In the genomic region with DNA sequence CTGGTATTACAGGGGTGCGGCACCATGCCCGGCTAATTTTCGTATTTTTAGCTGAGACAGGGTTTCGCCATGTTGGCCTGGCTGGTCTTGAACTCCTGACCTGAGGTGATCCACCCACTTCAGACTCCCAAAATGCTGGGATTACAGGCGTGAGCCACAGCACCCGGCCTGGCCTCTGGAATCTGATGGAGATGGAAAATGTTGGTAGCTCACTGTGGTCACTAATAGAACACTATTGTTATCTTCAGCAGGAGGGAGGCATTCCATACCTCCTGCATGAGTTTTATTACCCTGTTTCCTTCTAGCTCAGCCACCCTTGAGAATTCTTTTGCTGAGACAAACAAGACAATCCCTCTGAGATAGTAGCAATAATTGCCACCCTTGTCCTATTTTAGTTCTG, we compare ENCODE assay signal across 21 cellular contexts.
A peak's percentile ranks its signal among the peaks of the same experiment; 100 is the strongest.
DNase-seq lines count a peak whose midpoint lies in the region; ATAC-seq and TF ChIP-seq lines count a peak whose summit lies in the region.
"Had no signal": no experiment of that assay in that cellular context is flagged by ENCODE, and none has a peak within 500 bp of the region (broad histone marks: within the 10 kb centered on the region; RNA-seq: fewer than 3 reads in every experiment).

No MANE protein-coding gene starts in this region.

- H3K27me3 Mint-ChIP-seq in HFFc6 (ENCODE audit: insufficient read depth): no peaks in the 10 kb centered on the region; the same call in 1 of the 2 replicates

- H3K9me3 Mint-ChIP-seq in HFFc6: peaks cover 4% of the 10 kb centered on the region; the same call in 1 of the 2 replicates
- H3K9me3 Mint-ChIP-seq: activated naive CD4-positive, alpha-beta T cell treated with anti-CD3 and anti-CD28 coated beads for 36 hours; effector memory CD8-positive, alpha-beta T cell; stimulated activated memory B cell treated with anti-CD40 and anti-IgM and Interleukin-4, amounts not matched to agents 10 μg/mL and 1 μg/mL and 100 μg/mL, for 72 hours; T-helper 2 cell treated with Interferon-gamma antibody and Interleukin-4, amounts not matched to agents 5 μg/mL and 100 μg/mL, for 36 hours had no signal

- H3K79me1 ChIP-seq in neuronal stem cell (ENCODE audit: low read depth, low read length): peaks cover 2% of the 10 kb centered on the region

- peaks cover 0 to 13% of the 10 kb centered on the region in 2 donors for H3K9me3 ChIP-seq in neuronal stem cell (replicated peaks in 1 of 2; ENCODE audit: control insufficient read depth in 2 of 2, insufficient read depth in 1 of 2, low read depth in 1 of 2, low read length in 2 of 2)
- H3K9me3 ChIP-seq: breast epithelium, ovary, upper lobe of left lung had no signal

- H3K4me3 ChIP-seq in brain microvascular endothelial cell (ENCODE audit: low read depth, low read length) (no peak overlapping the region), neuronal stem cell (ENCODE audit: low read length in 2 of 2) (no peak overlapping the region)
- H3K4me3 ChIP-seq: breast epithelium, ovary, upper lobe of left lung had no signal

- H3K36me3 ChIP-seq in brain microvascular endothelial cell (replicated peaks) (no peaks in the 10 kb centered on the region), neuronal stem cell (replicated peaks in 1 of 2; ENCODE audit: control insufficient read depth in 2 of 2, insufficient read depth in 2 of 2, low read length in 2 of 2) (peaks cover 0 to 14% of the 10 kb centered on the region in 2 donors)
- H3K36me3 ChIP-seq: breast epithelium, ovary, upper lobe of left lung had no signal

- TF ChIP-seq CTCF in HFFc6 (IDR thresholded peaks at IDR 0.05): no peak
- TF ChIP-seq CTCF in brain microvascular endothelial cell (IDR thresholded peaks at IDR 0.05; ENCODE audit: low read depth, low read length, missing control alignments): no peak

- no peak overlapping the region for H2BK15ac ChIP-seq in neuronal stem cell (ENCODE audit: low read length)

- H2AK5ac ChIP-seq in neuronal stem cell (ENCODE audit: low read depth, low read length): no peak overlapping the region

- no peak overlapping the region for H3K9ac ChIP-seq in neuronal stem cell (ENCODE audit: low read depth, low read length, poor library complexity)

- no peak overlapping the region for H3K23ac ChIP-seq in neuronal stem cell (ENCODE audit: low read depth, low read length, poor library complexity)

- no peak overlapping the region for H3K14ac ChIP-seq in neuronal stem cell (ENCODE audit: low read length)

- H2BK12ac ChIP-seq in neuronal stem cell (ENCODE audit: low read length): no peak overlapping the region

- no CpG with 5 or more reads among the region's 6 CpGs for WGBS in neuronal stem cell (ENCODE audit: extremely low coverage in 2 of 2, insufficient read length in 2 of 2, insufficient replicate concordance in 1 of 2), 2 donors

- H3K27ac Mint-ChIP-seq in HFFc6: peak overlapping the region; percentile 60
- H3K27ac Mint-ChIP-seq: activated CD4-positive, alpha-beta T cell treated with anti-CD3 and anti-CD28 coated beads, Interleukin-2, amount 10 ng/mL, durations not matched to agents 24 days and 14 days; activated naive CD4-positive, alpha-beta T cell treated with anti-CD3 and anti-CD28 coated beads for 36 hours; effector memory CD8-positive, alpha-beta T cell; stimulated activated memory B cell treated with anti-CD40 and anti-IgM and Interleukin-4, amounts not matched to agents 10 μg/mL and 1 μg/mL and 100 μg/mL, for 72 hours; T-helper 2 cell treated with Interferon-gamma antibody and Interleukin-4, amounts not matched to agents 5 μg/mL and 100 μg/mL, for 36 hours had no signal

- no peak overlapping the region for H3K18ac ChIP-seq in neuronal stem cell (ENCODE audit: low read length)

- H3K4me1 ChIP-seq in neuronal stem cell (ENCODE audit: control insufficient read depth in 2 of 2, insufficient read depth in 1 of 2, low read depth in 1 of 2, low read length in 2 of 2): peaks cover 7 to 15% of the 10 kb centered on the region in 2 donors
- H3K4me1 ChIP-seq: breast epithelium, upper lobe of left lung had no signal

- no peak overlapping the region for H2BK120ac ChIP-seq in neuronal stem cell (ENCODE audit: low read depth, low read length)

- H2AFZ ChIP-seq in neuronal stem cell (ENCODE audit: low read length): no peak overlapping the region

- H4K91ac ChIP-seq in neuronal stem cell (ENCODE audit: low read depth, low read length, poor library complexity): no peak overlapping the region

- no peak overlapping the region for H3K4ac ChIP-seq in neuronal stem cell (ENCODE audit: low read length)

- ATAC-seq in HG02884 (IDR thresholded peaks at IDR 0.05; ENCODE audit: unreplicated experiment) (no peak), HG03175 (IDR thresholded peaks at IDR 0.05; ENCODE audit: unreplicated experiment) (no peak)
- ATAC-seq: effector memory CD8-positive, alpha-beta T cell; Right ventricle myocardium inferior; stimulated activated memory B cell treated with anti-CD40 and anti-IgM and Interleukin-4, amounts not matched to agents 10 μg/mL and 1 μg/mL and 100 μg/mL, for 72 hours had no signal

- peaks cover 61% of the 10 kb centered on the region for H3K4me1 Mint-ChIP-seq in HFFc6 (ENCODE audit: low read depth)

- no peak overlapping the region for H3K4me2 ChIP-seq in neuronal stem cell (ENCODE audit: insufficient read depth, low read length, poor library complexity, severe bottlenecking)

- H3K27me3 ChIP-seq in brain microvascular endothelial cell (replicated peaks) (no peaks in the 10 kb centered on the region), neuronal stem cell (ENCODE audit: control insufficient read depth in 3 of 3, insufficient read depth in 3 of 3, low read depth in 1 of 3, low read length in 3 of 3) (no peaks in the 10 kb centered on the region)
- H3K27me3 ChIP-seq: breast epithelium, ovary, upper lobe of left lung had no signal

- H3K36me3 Mint-ChIP-seq in HFFc6 (ENCODE audit: low read depth): peaks cover 9% of the 10 kb centered on the region
- H3K36me3 Mint-ChIP-seq: stimulated activated memory B cell treated with anti-CD40 and anti-IgM and Interleukin-4, amounts not matched to agents 10 μg/mL and 1 μg/mL and 100 μg/mL, for 72 hours had no signal

- no peak overlapping the region for H4K8ac ChIP-seq in neuronal stem cell (ENCODE audit: low read depth, low read length)

- H3K4me3 Mint-ChIP-seq in HFFc6: no peak overlapping the region
- H3K4me3 Mint-ChIP-seq: activated CD4-positive, alpha-beta T cell treated with anti-CD3 and anti-CD28 coated beads, Interleukin-2, amount 10 ng/mL, durations not matched to agents 24 days and 14 days; activated naive CD4-positive, alpha-beta T cell treated with anti-CD3 and anti-CD28 coated beads for 36 hours; effector memory CD8-positive, alpha-beta T cell; stimulated activated memory B cell treated with anti-CD40 and anti-IgM and Interleukin-4, amounts not matched to agents 10 μg/mL and 1 μg/mL and 100 μg/mL, for 72 hours; T-helper 2 cell treated with Interferon-gamma antibody and Interleukin-4, amounts not matched to agents 5 μg/mL and 100 μg/mL, for 36 hours had no signal

- H3K27ac ChIP-seq in brain microvascular endothelial cell: peak overlapping the region; percentile 32
- no peak overlapping the region for H3K27ac ChIP-seq in neuronal stem cell (replicated peaks; ENCODE audit: low read length)
- H3K27ac ChIP-seq: breast epithelium, ovary, upper lobe of left lung had no signal

- in situ Hi-C loops in brain microvascular endothelial cell (cut with HindIII; ENCODE audit: low pct_ligation_motif_present, low sequenced_read_pairs): no loop called here

- H2BK5ac ChIP-seq in neuronal stem cell (ENCODE audit: low read length): no peak overlapping the region

- DNase-seq in AG08395 (ENCODE audit: low spot score) (peak; percentile 60), HFFc6 (peak; percentile 52), brain microvascular endothelial cell (peak; percentile 60), kidney tubule cell (ENCODE audit: low spot score) (peak; percentile 82), SHP77 treated with DMSO at 0.1 percent for 48 hours (lab: John Stamatoyannopoulos, UW) (no peak), neuronal stem cell (ENCODE audit: low spot score) (no peak)
- DNase-seq: activated CD4-positive, alpha-beta T cell treated with anti-CD3 and anti-CD28 coated beads, Interleukin-2, amount 10 ng/mL, durations not matched to agents 24 days and 14 days; activated naive CD4-positive, alpha-beta T cell treated with anti-CD3 and anti-CD28 coated beads for 36 hours; effector memory CD8-positive, alpha-beta T cell; GF-D8; Karpas-422; NCI-H146; ovary; small intestine; upper lobe of left lung had no signal

Comparison
In these comparisons a context has a peak if more than half of its experiments do, and no peak if none do; other contexts are left out.
1. DNase-seq: peak in AG08395 (single experiment), HFFc6 (single experiment), brain microvascular endothelial cell (single experiment) and kidney tubule cell (single experiment); none in SHP77 treated with DMSO at 0.1 percent for 48 hours (single experiment) and neuronal stem cell (single experiment).